Comparison of ENCODE assay signal across 9 cellular contexts in genomic region chr12:53098982-53099651, GRCh38. TPM values are rescaled to one million over a fixed set of nuclear protein-coding genes. Genes with fewer than 3 reads are reported as not detected.
DNase-seq lines count a peak whose midpoint lies in the region; ATAC-seq and TF ChIP-seq lines count a peak whose summit lies in the region.
"Had no signal": no experiment of that assay in that cellular context is flagged by ENCODE, and none has a peak within 500 bp of the region (broad histone marks: within the 10 kb centered on the region; RNA-seq: fewer than 3 reads in every experiment).

No MANE protein-coding gene starts in this region.

- TF ChIP-seq CTCF in LNCaP clone FGC (IDR thresholded peaks at IDR 0.05; ENCODE audit: control insufficient read depth, extremely low read depth, insufficient read depth) (peak; percentile 82), RWPE1 (conservative IDR thresholded peaks at IDR 0.05; ENCODE audit: low read depth) (peak; percentile 91), fibroblast of the aortic adventitia (IDR thresholded peaks at IDR 0.05; ENCODE audit: insufficient read depth, low read length) (peak; percentile 97), nephron progenitor cell (IDR thresholded peaks at IDR 0.05) (peak; percentile 98)

- H3K9me3 Mint-ChIP-seq in activated T-helper 17 cell treated with anti-CD3 and anti-CD28 coated beads, Interleukin-2, amount 50 U/mL, for 72 hours = no peaks in the 10 kb centered on the region
- H3K9me3 Mint-ChIP-seq in nephron progenitor cell = no peaks in the 10 kb centered on the region

- peak overlapping the region; percentile 100 for H3K27ac ChIP-seq in RWPE1

- H3K27me3 Mint-ChIP-seq in activated T-helper 17 cell treated with anti-CD3 and anti-CD28 coated beads, Interleukin-2, amount 50 U/mL, for 72 hours = peaks cover 4% of the 10 kb centered on the region
- H3K27me3 Mint-ChIP-seq in nephron progenitor cell (ENCODE audit: low read depth, poor library complexity) = peaks cover 45% of the 10 kb centered on the region

- H3K27ac Mint-ChIP-seq in activated T-helper 17 cell treated with anti-CD3 and anti-CD28 coated beads, Interleukin-2, amount 50 U/mL, for 72 hours = peak overlapping the region; percentile 83
- no peak overlapping the region for H3K27ac Mint-ChIP-seq in nephron progenitor cell

- H3K4me1 Mint-ChIP-seq in activated T-helper 17 cell treated with anti-CD3 and anti-CD28 coated beads, Interleukin-2, amount 50 U/mL, for 72 hours = peaks cover 33% of the 10 kb centered on the region
- H3K4me1 Mint-ChIP-seq in nephron progenitor cell = peaks cover 64% of the 10 kb centered on the region

- ATAC-seq in activated T-helper 17 cell treated with anti-CD3 and anti-CD28 coated beads, Interleukin-2, amount 50 U/mL, for 72 hours (replicated peaks) = peak; percentile 64
- no peak for ATAC-seq in HG02970 (IDR thresholded peaks at IDR 0.05; ENCODE audit: low FRiP score, unreplicated experiment)

- CTCF ChIA-PET in RWPE1 (lab: Yijun Ruan, JAX) = interaction anchor here (0.6 to 8.1 kb wide), 23 partner anchors 12 to 532 kb away, joined by 3 to 132 read pairs (median 3); partner anchors contain the start of genes CSAD, MYG1 and ZNF740

- POLR2A ChIA-PET in RWPE1 (lab: Yijun Ruan, JAX; ENCODE audit: low non-redundant PET) = interaction anchor here (0.6 to 0.7 kb wide), 2 partner anchors 20 to 45 kb away, joined by 3 to 7 read pairs; partner anchors contain the start of gene SPRYD3

- DNase-seq in DMS79 treated with DMSO at 0.1 percent for 48 hours (lab: John Stamatoyannopoulos, UW) (peak; percentile 31), LNCaP clone FGC (ENCODE audit: low read depth) (peak; percentile 10), RWPE1 (ENCODE audit: low spot score) (peak; percentile 98), fibroblast of the aortic adventitia (ENCODE audit: low read depth) (peak; percentile 98), nephron progenitor cell (peak; percentile 90)
- DNase-seq in stimulated activated naive CD4-positive, alpha-beta T cell (lab: John Stamatoyannopoulos, UW) = peak; percentile 70 to 90 (median 81)

- peak overlapping the region; percentile 83 for H3K4me3 Mint-ChIP-seq in activated T-helper 17 cell treated with anti-CD3 and anti-CD28 coated beads, Interleukin-2, amount 50 U/mL, for 72 hours
- peak overlapping the region; percentile 86 for H3K4me3 Mint-ChIP-seq in nephron progenitor cell

- H3K36me3 Mint-ChIP-seq in activated T-helper 17 cell treated with anti-CD3 and anti-CD28 coated beads, Interleukin-2, amount 50 U/mL, for 72 hours (ENCODE audit: low read depth) = no peaks in the 10 kb centered on the region
- no peaks in the 10 kb centered on the region for H3K36me3 Mint-ChIP-seq in nephron progenitor cell (ENCODE audit: low read depth)

- H3K4me3 ChIP-seq in LNCaP clone FGC (ENCODE audit: low read depth, low read length) (no peak overlapping the region), fibroblast of the aortic adventitia (ENCODE audit: low read depth, low read length) (peak overlapping the region; percentile 83)

RNA-seq across cellular contexts. Expression of gene IGFBP6, which starts 1.6 kb away (rescaled TPM):
- total RNA-seq in activated T-helper 17 cell treated with anti-CD3 and anti-CD28 coated beads, Interleukin-2, amount 50 U/mL, for 72 hours = 1 to 10 TPM in 1 of 2 donors, under 1 TPM in 1; 0.45 to 6.0 TPM
- 723 and 2,626 TPM in 2 replicates for total RNA-seq in fibroblast of the aortic adventitia (ENCODE audit: low replicate concordance)
- total RNA-seq: mononuclear cell had no signal

RNA-seq across cellular contexts. Expression of gene SOAT2, which starts 4.2 kb away (rescaled TPM):
- 1 to 10 TPM in 1 of 2 donors, under 1 TPM in 1; 0.28 to 1.1 TPM for total RNA-seq in activated T-helper 17 cell treated with anti-CD3 and anti-CD28 coated beads, Interleukin-2, amount 50 U/mL, for 72 hours
- total RNA-seq in fibroblast of the aortic adventitia (ENCODE audit: low replicate concordance) = 0.09 TPM in 1 of 2 replicates, not detected in the other

RNA-seq across cellular contexts. Expression of gene SPRYD3, which starts 19.9 kb away (rescaled TPM):
- 10 to 100 TPM; 25.4 to 28.8 TPM for total RNA-seq in activated T-helper 17 cell treated with anti-CD3 and anti-CD28 coated beads, Interleukin-2, amount 50 U/mL, for 72 hours
- total RNA-seq in fibroblast of the aortic adventitia (ENCODE audit: low replicate concordance) = 27.1 and 33.0 TPM in 2 replicates

RNA-seq across cellular contexts. Expression of gene TNS2, which starts 49.3 kb away (rescaled TPM):
- total RNA-seq in activated T-helper 17 cell treated with anti-CD3 and anti-CD28 coated beads, Interleukin-2, amount 50 U/mL, for 72 hours = 1 to 10 TPM in 1 of 2 donors, under 1 TPM in 1; 0.69 to 4.6 TPM
- total RNA-seq in fibroblast of the aortic adventitia (ENCODE audit: low replicate concordance) = 60.5 and 77.4 TPM in 2 replicates

Comparison
In these comparisons a context has a peak if more than half of its experiments do, and no peak if none do; other contexts are left out.
1. DNase-seq: peak in every context shown above with its lines; median percentile 98 in RWPE1; 98 in fibroblast of the aortic adventitia; 90 in nephron progenitor cell; 81 in stimulated activated naive CD4-positive, alpha-beta T cell; 31 in DMS79 treated with DMSO at 0.1 percent for 48 hours; 10 in LNCaP clone FGC.
2. RNA of gene IGFBP6, which starts 1.6 kb away (total RNA-seq): 723 to 2,626 TPM in fibroblast of the aortic adventitia; 0.45 to 6.0 TPM in activated T-helper 17 cell treated with anti-CD3 and anti-CD28 coated beads, Interleukin-2, amount 50 U/mL, for 72 hours; every median in the first group is over 100 times any median in the second.
3. Peak in every context shown above with its lines, with median percentiles within 50 percentile points of each other: CTCF ChIP-seq.